Comparison of ENCODE assay signal across 9 cellular contexts in the genomic region with DNA sequence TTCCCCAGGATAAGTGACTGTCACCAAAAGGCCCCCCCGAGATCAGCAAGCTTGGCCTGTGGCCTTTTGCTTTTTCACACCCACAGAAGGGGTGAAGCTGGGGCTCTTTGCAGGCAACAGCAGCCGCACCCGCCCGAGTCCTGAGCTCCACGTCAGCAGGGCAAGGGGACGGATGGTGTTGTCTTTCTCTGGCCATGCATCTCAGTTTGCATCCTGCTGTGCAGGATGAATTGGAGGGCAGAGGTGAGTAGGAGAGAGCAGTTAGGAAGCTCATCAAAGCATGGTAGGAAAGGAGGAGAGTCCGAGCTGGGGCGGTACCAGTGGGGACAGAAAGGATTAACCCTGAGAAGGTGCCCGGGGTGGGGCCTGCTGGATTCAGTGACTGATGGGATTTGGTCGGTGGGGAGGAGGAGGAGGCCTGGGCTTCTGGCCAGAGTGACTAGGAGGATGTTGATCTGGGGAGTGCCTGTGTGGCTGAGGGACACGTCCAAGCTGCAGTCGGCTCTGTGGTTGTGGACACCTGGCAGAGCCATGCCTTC. TPM values are rescaled to one million over a fixed set of nuclear protein-coding genes. Genes with fewer than 3 reads are reported as not detected.
DNase-seq lines count a peak whose midpoint lies in the region; ATAC-seq and TF ChIP-seq lines count a peak whose summit lies in the region.
"Had no signal": no experiment of that assay in that cellular context is flagged by ENCODE, and none has a peak within 500 bp of the region (broad histone marks: within the 10 kb centered on the region; RNA-seq: fewer than 3 reads in every experiment).

No MANE protein-coding gene starts in this region.

- no peaks in the 10 kb centered on the region for H3K36me3 ChIP-seq in HUES64 (ENCODE audit: insufficient read depth, low read length)
- no peaks in the 10 kb centered on the region for H3K36me3 ChIP-seq in neuronal stem cell (replicated peaks in 1 of 2; ENCODE audit: control insufficient read depth in 2 of 2, insufficient read depth in 2 of 2, low read length in 2 of 2)
- H3K36me3 ChIP-seq: HAP-1 had no signal

- peaks cover 3% of the 10 kb centered on the region; the same call in 1 of the 2 replicates for H3K27me3 ChIP-seq in HUES64 (ENCODE audit: insufficient read depth, low read length)
- peaks cover 0 to 33% (median 0%) of the 10 kb centered on the region in 3 experiments for H3K27me3 ChIP-seq in neuronal stem cell (ENCODE audit: control insufficient read depth in 3 of 3, insufficient read depth in 3 of 3, low read depth in 1 of 3, low read length in 3 of 3)

- H3K14ac ChIP-seq in neuronal stem cell (ENCODE audit: low read length) = no peak overlapping the region

- DNase-seq in NCI-H82 treated with DMSO at 0.1 percent for 48 hours (lab: John Stamatoyannopoulos, UW; ENCODE audit: unreplicated experiment) = peak; percentile 73
- no peak for DNase-seq in coronary artery (ENCODE audit: low spot score)
- peak; percentile 83 for DNase-seq in neuronal stem cell (ENCODE audit: low spot score)
- no peak for DNase-seq in RKO (ENCODE audit: low spot score)
- DNase-seq in T-helper 9 cell = no peak

- no peaks in the 10 kb centered on the region for H3K9me3 ChIP-seq in HUES64 (ENCODE audit: insufficient read depth, low read depth, low read length)
- peaks cover 0 to 2% of the 10 kb centered on the region in 2 donors for H3K9me3 ChIP-seq in neuronal stem cell (replicated peaks in 1 of 2; ENCODE audit: control insufficient read depth in 2 of 2, insufficient read depth in 1 of 2, low read depth in 1 of 2, low read length in 2 of 2)
- H3K9me3 ChIP-seq: HAP-1 had no signal

- peak overlapping the region; percentile 27; the same call in 1 of the 2 replicates for H3K27ac ChIP-seq in HUES64 (ENCODE audit: low read depth, low read length)
- no peak overlapping the region for H3K27ac ChIP-seq in coronary artery
- peak overlapping the region; percentile 57 for H3K27ac ChIP-seq in neuronal stem cell (replicated peaks; ENCODE audit: low read length)
- H3K27ac ChIP-seq: KMS-11 had no signal

- no peak overlapping the region for H4K91ac ChIP-seq in neuronal stem cell (ENCODE audit: low read depth, low read length, poor library complexity)

- peak overlapping the region; percentile 13 for H3K4me2 ChIP-seq in neuronal stem cell (ENCODE audit: insufficient read depth, low read length, poor library complexity, severe bottlenecking)
- H3K4me2 ChIP-seq: KMS-11 had no signal

- no peak overlapping the region for H3K23ac ChIP-seq in neuronal stem cell (ENCODE audit: low read depth, low read length, poor library complexity)

- no peak overlapping the region for H4K8ac ChIP-seq in neuronal stem cell (ENCODE audit: low read depth, low read length)

- no peak overlapping the region for H3K4ac ChIP-seq in neuronal stem cell (ENCODE audit: low read length)

- no peak overlapping the region for H2BK12ac ChIP-seq in neuronal stem cell (ENCODE audit: low read length)

- ATAC-seq in GM19455 (IDR thresholded peaks at IDR 0.05; ENCODE audit: unreplicated experiment) = no peak

- H2BK5ac ChIP-seq in neuronal stem cell (ENCODE audit: low read length) = no peak overlapping the region

- 13% methylated on average over 12 of the region's 12 CpGs for WGBS in HUES64
- WGBS in neuronal stem cell (ENCODE audit: extremely low coverage in 2 of 2, insufficient read length in 2 of 2, insufficient replicate concordance in 1 of 2), 2 donors = no CpG with 5 or more reads among the region's 12 CpGs

- no peaks in the 10 kb centered on the region for H3K79me1 ChIP-seq in neuronal stem cell (ENCODE audit: low read depth, low read length)

- H2BK120ac ChIP-seq in neuronal stem cell (ENCODE audit: low read depth, low read length) = no peak overlapping the region

- peak overlapping the region; percentile 15 for H3K4me3 ChIP-seq in HUES64 (ENCODE audit: low read length)
- H3K4me3 ChIP-seq in coronary artery = peak overlapping the region; percentile 14
- H3K4me3 ChIP-seq in neuronal stem cell (ENCODE audit: low read length in 2 of 2) = no peak overlapping the region
- H3K4me3 ChIP-seq: HAP-1 had no signal

- H3K4me1 ChIP-seq in HUES64 (ENCODE audit: insufficient read depth, low read length) (peaks cover 27% of the 10 kb centered on the region), neuronal stem cell (ENCODE audit: control insufficient read depth in 2 of 2, insufficient read depth in 1 of 2, low read depth in 1 of 2, low read length in 2 of 2) (peaks cover 12 to 27% of the 10 kb centered on the region in 2 donors)
- H3K4me1 ChIP-seq: HAP-1 had no signal

- H2BK15ac ChIP-seq in neuronal stem cell (ENCODE audit: low read length) = peak overlapping the region; percentile 50

- peak overlapping the region; percentile 19 for H2AFZ ChIP-seq in neuronal stem cell (ENCODE audit: low read length)

- H3K9ac ChIP-seq in HUES64 (ENCODE audit: low read depth, low read length) (peak overlapping the region; percentile 5; the same call in 1 of the 2 replicates), neuronal stem cell (ENCODE audit: low read depth, low read length, poor library complexity) (no peak overlapping the region)
- H3K9ac ChIP-seq: KMS-11 had no signal

- peak overlapping the region; percentile 52 for H2AK5ac ChIP-seq in neuronal stem cell (ENCODE audit: low read depth, low read length)

- no peak for TF ChIP-seq CTCF in coronary artery (IDR thresholded peaks at IDR 0.05)

- peak overlapping the region; percentile 91 for H3K18ac ChIP-seq in neuronal stem cell (ENCODE audit: low read length)

RNA-seq across cellular contexts. Expression of a gene that starts 14.5 kb away (rescaled TPM):
- 5.6 TPM for polyA plus RNA-seq in HUES64 (2013, experiment 1 of 2)
- 4.6 TPM for polyA plus RNA-seq in HUES64 (2013, experiment 2 of 2)
- 0.03 TPM for polyA plus RNA-seq in neuronal stem cell (2013, experiment 1 of 2)
- 0.04 TPM for polyA plus RNA-seq in neuronal stem cell (2013, experiment 2 of 2)

RNA-seq across cellular contexts. Expression of a gene that starts 49.1 kb away (rescaled TPM):
- polyA plus RNA-seq in HUES64 (2013, experiment 1 of 2) = not detected
- not detected for polyA plus RNA-seq in HUES64 (2013, experiment 2 of 2)
- not detected for polyA plus RNA-seq in neuronal stem cell (2013, experiment 1 of 2)
- not detected for polyA plus RNA-seq in neuronal stem cell (2013, experiment 2 of 2)

Comparison
In these comparisons a context has a peak if more than half of its experiments do, and no peak if none do; other contexts are left out.
1. H3K27ac ChIP-seq: peak in HUES64 (single experiment) and neuronal stem cell (single experiment); none in coronary artery (0 of 2).
2. H3K4me3 ChIP-seq: peak in HUES64 (single experiment) and coronary artery (single experiment); none in neuronal stem cell (0 of 2).
3. DNase-seq: peak in NCI-H82 treated with DMSO at 0.1 percent for 48 hours (single experiment) and neuronal stem cell (single experiment); none in coronary artery (single experiment), RKO (single experiment) and T-helper 9 cell (single experiment).